In the genomic region with DNA sequence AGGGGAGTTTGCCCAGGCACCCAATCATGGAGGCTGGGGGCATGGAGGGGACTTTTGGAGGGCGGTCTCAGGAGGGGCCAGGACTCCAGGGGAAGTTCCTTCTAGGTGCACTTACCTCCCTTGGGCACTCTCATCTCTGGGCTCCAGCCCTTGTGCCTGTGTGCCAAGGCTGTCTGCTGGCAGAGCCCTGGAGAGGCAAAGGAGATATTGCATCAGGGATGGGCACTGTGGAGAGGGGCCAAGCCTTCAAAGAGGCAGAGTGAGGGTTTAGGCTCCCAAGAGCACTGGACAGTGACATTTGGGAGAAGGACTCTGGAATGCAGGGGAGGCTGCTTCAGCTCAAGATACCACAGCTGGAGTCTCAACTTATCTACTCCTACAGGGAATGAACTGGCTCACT, we compare ENCODE assay signal across 25 cellular contexts. TPM values are rescaled to one million over a fixed set of nuclear protein-coding genes. Genes with fewer than 3 reads are reported as not detected.
DNase-seq lines count a peak whose midpoint lies in the region; ATAC-seq and TF ChIP-seq lines count a peak whose summit lies in the region.
"Had no signal": no experiment of that assay in that cellular context is flagged by ENCODE, and none has a peak within 500 bp of the region (broad histone marks: within the 10 kb centered on the region; RNA-seq: fewer than 3 reads in every experiment).

No MANE protein-coding gene starts in this region.

- 13 to 80% methylated on average over 1 of the region's 1 CpG for WGBS in thyroid gland, 2 donors
- WGBS in upper lobe of left lung, 2 donors = 88 to 100% methylated on average over 1 of the region's 1 CpG

- TF ChIP-seq CTCF in right atrium auricular region (IDR thresholded peaks at IDR 0.05) (no peak), thyroid gland (IDR thresholded peaks at IDR 0.05) (no peak), upper lobe of left lung (IDR thresholded peaks at IDR 0.05) (no peak)

- no peak for ATAC-seq in upper lobe of left lung (ENCODE audit: low FRiP score in 2 of 2)
- ATAC-seq: activated T-cell treated with anti-CD3 and anti-CD28 coated beads, Interleukin-2, amount 50 U/mL, for 4 hours had no signal

- peak overlapping the region; percentile 88 to 97 (median 96) for H3K27ac Mint-ChIP-seq in immature natural killer cell
- H3K27ac Mint-ChIP-seq: activated naive CD4-positive, alpha-beta T cell treated with anti-CD3 and anti-CD28 coated beads, Interleukin-2, amount 10 ng/mL, durations not matched to agents 7 days and 5 days; CD4-positive, alpha-beta T cell; HFFc6 had no signal

- no peaks in the 10 kb centered on the region for H3K9me2 ChIP-seq in Karpas-422 (replicated peaks; ENCODE audit: insufficient read depth, low read length)

- H3K9me3 Mint-ChIP-seq in immature natural killer cell = no peaks in the 10 kb centered on the region
- H3K9me3 Mint-ChIP-seq: activated T-cell treated with anti-CD3 and anti-CD28 coated beads, Interleukin-2, amount 50 U/mL, for 4 hours; CD4-positive, alpha-beta T cell; HFFc6; IgD-negative memory B cell had no signal

- H3K36me3 ChIP-seq in right atrium auricular region = peaks cover 17% of the 10 kb centered on the region
- 0 out of 2 replicates have a peak, but pooled peaks cover 2% of the 10 kb centered on the region for H3K36me3 ChIP-seq in Karpas-422 (ENCODE audit: insufficient read depth, low read length)
- peaks cover 9 to 15% of the 10 kb centered on the region in 2 donors for H3K36me3 ChIP-seq in thyroid gland
- peaks cover 0 to 35% (median 27%) of the 10 kb centered on the region in 4 donors for H3K36me3 ChIP-seq in upper lobe of left lung
- H3K36me3 ChIP-seq: WERI-Rb-1 had no signal

- no peak overlapping the region for H3K9ac ChIP-seq in Karpas-422 (ENCODE audit: low read length)

- intact Hi-C loops in cardiac septum (cut with DNase I) (no loop called here), thyroid gland (cut with DNase I) (loop anchor here (10.0 kb wide), 1 partner anchor 60 kb away; a partner anchor contains a TSS)

- peak overlapping the region in 4 of 5 donors; percentile 18 to 68 (median 38) for H3K4me3 Mint-ChIP-seq in immature natural killer cell
- H3K4me3 Mint-ChIP-seq: activated naive CD4-positive, alpha-beta T cell treated with anti-CD3 and anti-CD28 coated beads, Interleukin-2, amount 10 ng/mL, durations not matched to agents 7 days and 5 days; activated T-cell treated with anti-CD3 and anti-CD28 coated beads, Interleukin-2, amount 50 U/mL, for 4 hours; CD4-positive, alpha-beta T cell; HFFc6; IgD-negative memory B cell had no signal

- no peak overlapping the region for H2AFZ ChIP-seq in Karpas-422 (ENCODE audit: low read length)

- no peaks in the 10 kb centered on the region for H4K20me1 ChIP-seq in Karpas-422 (ENCODE audit: insufficient read depth, low read depth, low read length)

- peaks cover 13 to 23% (median 16%) of the 10 kb centered on the region in 3 donors for H3K36me3 Mint-ChIP-seq in immature natural killer cell

- H3K4me2 ChIP-seq in Karpas-422 (ENCODE audit: low read depth, low read length, poor library complexity, severe bottlenecking) = no peak overlapping the region

- TF ChIP-seq POLR2A in thyroid gland (IDR thresholded peaks at IDR 0.05) = no peak
- no peak for TF ChIP-seq POLR2A in upper lobe of left lung (IDR thresholded peaks at IDR 0.05)

- H3K27ac ChIP-seq in right atrium auricular region (peak overlapping the region; percentile 66 to 69), Karpas-422 (ENCODE audit: low read length) (peak overlapping the region; percentile 46), thyroid gland (peak overlapping the region; percentile 5 to 63 (median 31)), upper lobe of left lung (peak overlapping the region in 1 of 4 donors; percentile 35)
- H3K27ac ChIP-seq: cardiac muscle cell, testis, WERI-Rb-1 had no signal

- H3K4me3 ChIP-seq in right atrium auricular region (no peak overlapping the region), Karpas-422 (ENCODE audit: low read length) (no peak overlapping the region), thyroid gland (replicated peaks in 1 of 3) (no peak overlapping the region), upper lobe of left lung (no peak overlapping the region)
- H3K4me3 ChIP-seq: cardiac muscle cell, lung, testis had no signal

- no peaks in the 10 kb centered on the region for H3K27me3 ChIP-seq in right atrium auricular region
- no peaks in the 10 kb centered on the region for H3K27me3 ChIP-seq in Karpas-422 (ENCODE audit: low read length)
- H3K27me3 ChIP-seq in thyroid gland = no peaks in the 10 kb centered on the region
- H3K27me3 ChIP-seq in upper lobe of left lung = no peaks in the 10 kb centered on the region
- H3K27me3 ChIP-seq: cardiac muscle cell, testis had no signal

- DNase-seq in right atrium auricular region (ENCODE audit: low spot score) (no peak), cardiac septum (ENCODE audit: low spot score) (no peak), Karpas-422 (no peak), immature natural killer cell (no peak), thyroid gland (peak; percentile 36 to 42), upper lobe of left lung (no peak), cerebellum (ENCODE audit: low spot score) (no peak)
- DNase-seq: activated naive CD4-positive, alpha-beta T cell treated with anti-CD3 and anti-CD28 coated beads, Interleukin-2, amount 10 ng/mL, durations not matched to agents 7 days and 5 days; activated T-cell treated with anti-CD3 and anti-CD28 coated beads, Interleukin-2, amount 50 U/mL, for 4 hours; aorta; CD4-positive, alpha-beta T cell; dermis blood vessel endothelial cell; DMS153; HFFc6; islet precursor cell; NCI-H1105; NCI-H2029; nucleus accumbens; small intestine; stimulated activated CD4-positive, alpha-beta T cell treated with anti-CD3 and anti-CD28 coated beads, Interleukin-1b, Interleukin-23, amount 100 ng/mL, for 48 hours; testis; WERI-Rb-1 had no signal

- H3K27me3 Mint-ChIP-seq in immature natural killer cell (ENCODE audit: low read depth in 3 of 3) = peaks cover 0 to 3% (median 3%) of the 10 kb centered on the region in 3 donors
- H3K27me3 Mint-ChIP-seq: activated naive CD4-positive, alpha-beta T cell treated with anti-CD3 and anti-CD28 coated beads, Interleukin-2, amount 10 ng/mL, durations not matched to agents 7 days and 5 days; CD4-positive, alpha-beta T cell; IgD-negative memory B cell had no signal

- peaks cover 54% of the 10 kb centered on the region for H3K79me2 ChIP-seq in Karpas-422 (ENCODE audit: low read length)

- no peak for TF ChIP-seq EP300 in upper lobe of left lung (IDR thresholded peaks at IDR 0.05)

- H3K4me1 ChIP-seq in right atrium auricular region = peaks cover 0 to 48% of the 10 kb centered on the region in 2 donors
- H3K4me1 ChIP-seq in Karpas-422 (ENCODE audit: low read length) = peaks cover 28% of the 10 kb centered on the region
- H3K4me1 ChIP-seq in thyroid gland = peaks cover 47 to 58% of the 10 kb centered on the region in 2 donors
- H3K4me1 ChIP-seq in upper lobe of left lung = peaks cover 11 to 49% (median 18%) of the 10 kb centered on the region in 4 donors

- peaks cover 68 to 80% of the 10 kb centered on the region in 2 donors for H3K4me1 Mint-ChIP-seq in immature natural killer cell

- H3K9me3 ChIP-seq in right atrium auricular region (no peaks in the 10 kb centered on the region), Karpas-422 (ENCODE audit: low read length) (no peaks in the 10 kb centered on the region), thyroid gland (no peaks in the 10 kb centered on the region), upper lobe of left lung (no peaks in the 10 kb centered on the region)
- H3K9me3 ChIP-seq: testis had no signal

RNA-seq across cellular contexts. Expression of a gene that starts 32.2 kb away (rescaled TPM):
- 10 to 100 TPM; 15.4 TPM for total RNA-seq in right atrium auricular region
- total RNA-seq in cardiac septum = 18.0 TPM
- 39.4 and 46.0 TPM in 2 replicates for total RNA-seq in Karpas-422 (2014; rRNA removed; shearing (Covaris generic); ENCODE audit: low replicate concordance)
- polyA plus RNA-seq in immature natural killer cell = 10 to 100 TPM; 16.3 to 59.9 (median 18.0) TPM
- 10 to 100 TPM; 30.7 to 66.7 (median 50.0) TPM for total RNA-seq in thyroid gland
- total RNA-seq in upper lobe of left lung = 10 to 100 TPM; 26.3 to 37.7 (median 32.6) TPM
- total RNA-seq in cerebellum = 22.8 TPM

RNA-seq across cellular contexts. Expression of a gene that starts 45.4 kb away (rescaled TPM):
- total RNA-seq in right atrium auricular region (100 to 1,000 TPM in 1 of 2 donors, 10 to 100 TPM in 1; 63.4 to 104 TPM), cardiac septum (22.0 TPM), thyroid gland (100 to 1,000 TPM in 3 of 4 donors, 10 to 100 TPM in 1; 99.2 to 154 (median 121) TPM), upper lobe of left lung (100 to 1,000 TPM in 2 of 6 donors, 10 to 100 TPM in 4; 50.5 to 253 (median 95.8) TPM), cerebellum (8.3 TPM)
- total RNA-seq in Karpas-422 (2014; rRNA removed; shearing (Covaris generic); ENCODE audit: low replicate concordance) = 52.9 and 61.4 TPM in 2 replicates
- 100 to 1,000 TPM; 352 to 519 (median 512) TPM for polyA plus RNA-seq in immature natural killer cell

Comparison
In these comparisons a context has a peak if more than half of its experiments do, and no peak if none do; other contexts are left out.
1. DNase-seq: peak in thyroid gland (2 of 2); none in right atrium auricular region (single experiment), cardiac septum (single experiment), Karpas-422 (single experiment), immature natural killer cell (0 of 3), upper lobe of left lung (0 of 2) and cerebellum (single experiment).